Comparison of ENCODE assay signal across 1 cellular context in the genomic region with DNA sequence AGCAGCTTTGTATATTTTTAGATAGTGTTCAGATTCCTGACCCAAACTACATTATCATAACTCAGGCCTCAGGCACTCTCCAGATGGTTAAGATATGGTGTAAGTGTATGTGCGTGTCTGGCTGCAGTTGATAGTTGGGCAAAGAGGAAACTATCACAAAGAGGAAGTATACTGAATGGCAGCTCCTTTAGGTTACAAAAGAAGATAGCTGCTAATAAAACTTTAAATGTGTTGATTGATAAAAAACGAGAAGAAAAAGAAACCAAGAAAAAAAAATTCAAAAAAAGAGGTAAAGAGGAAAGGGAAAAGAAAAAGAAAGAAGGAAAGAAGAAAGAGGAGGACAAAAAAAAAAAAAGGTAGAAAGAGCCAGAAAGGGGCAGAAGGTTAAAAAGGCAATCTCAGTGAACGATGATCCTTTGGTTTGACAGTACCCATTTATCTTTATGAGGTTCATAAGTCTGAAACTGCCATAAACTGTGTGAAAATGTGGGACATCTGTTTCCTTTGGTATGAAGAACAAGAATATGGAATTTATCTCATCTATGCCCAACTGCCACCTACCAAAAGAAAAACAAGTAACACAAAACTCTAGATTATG.
TF ChIP-seq lines count a peak whose summit lies in the region.

No MANE protein-coding gene starts in this region.

TF ChIP-seq in K562, 482 proteins besides CTCF, POLR2A, EP300 and RAD21 (continued from another document and continues in another):
- TF ChIP-seq TRIM25 (IDR thresholded peaks at IDR 0.05; ENCODE audit: borderline replicate concordance) (peak; percentile 85; the same call in 1 of the 2 replicates), PYGO2 (tag; IDR thresholded peaks at IDR 0.05) (peak; percentile 39; the same call in 1 of the 2 replicates), ZNF175 (CRISPR knock-in tag; IDR thresholded peaks at IDR 0.05; ENCODE audit: low read depth) (0 out of 2 replicates have a peak, but pooled peaks have one; percentile 40), ZBTB2 (IDR thresholded peaks at IDR 0.05) (peak; percentile 76; the same call in 1 of the 2 replicates), MCM5 (IDR thresholded peaks at IDR 0.05; ENCODE audit: low read depth) (no peak), SOX6 (IDR thresholded peaks at IDR 0.05) (peak; percentile 91), IFI16 (CRISPR knock-in tag; IDR thresholded peaks at IDR 0.05) (no peak), ZNF584 (CRISPR knock-in tag; IDR thresholded peaks at IDR 0.05; ENCODE audit: low read depth) (0 out of 2 replicates have a peak, but pooled peaks have one; percentile 33), ATF2 (CRISPR knock-in tag; IDR thresholded peaks at IDR 0.05) (no peak), EHMT2 (IDR thresholded peaks at IDR 0.05) (peak; percentile 64), MBD1 (CRISPR knock-in tag; IDR thresholded peaks at IDR 0.05) (no peak), GABPA (tag; conservative IDR thresholded peaks at IDR 0.05; ENCODE audit: low read depth) (peak; percentile 47; the same call in 1 of the 2 replicates), CXXC5 (CRISPR knock-in tag; IDR thresholded peaks at IDR 0.05) (peak; percentile 68; the same call in 1 of the 2 replicates), BACH1 (tag; IDR thresholded peaks at IDR 0.05) (no peak), PHF20 (IDR thresholded peaks at IDR 0.05; ENCODE audit: partially characterized antibody) (no peak), KAT7 (CRISPR knock-in tag; IDR thresholded peaks at IDR 0.05; ENCODE audit: borderline replicate concordance) (no peak), MAFG (tag; conservative IDR thresholded peaks at IDR 0.05) (no peak; the same call in 1 of the 2 replicates), CBX2 (IDR thresholded peaks at IDR 0.05; ENCODE audit: insufficient read depth, low read length, poor library complexity, severe bottlenecking) (no peak), DLX4 (CRISPR knock-in tag; IDR thresholded peaks at IDR 0.05) (no peak), HDAC6 (IDR thresholded peaks at IDR 0.05; ENCODE audit: low read depth, low read length) (no peak), ZNF311 (CRISPR knock-in tag; IDR thresholded peaks at IDR 0.05) (0 out of 2 replicates have a peak, but pooled peaks have one; percentile 32), U2AF2 (optimal IDR thresholded peaks at IDR 0.05; ENCODE audit: low read depth, low read length) (no peak), TAL1 (IDR thresholded peaks at IDR 0.05) (peak; percentile 95), ZBTB8A (IDR thresholded peaks at IDR 0.05; ENCODE audit: partially characterized antibody) (no peak)
- TF ChIP-seq, protein P1, sequence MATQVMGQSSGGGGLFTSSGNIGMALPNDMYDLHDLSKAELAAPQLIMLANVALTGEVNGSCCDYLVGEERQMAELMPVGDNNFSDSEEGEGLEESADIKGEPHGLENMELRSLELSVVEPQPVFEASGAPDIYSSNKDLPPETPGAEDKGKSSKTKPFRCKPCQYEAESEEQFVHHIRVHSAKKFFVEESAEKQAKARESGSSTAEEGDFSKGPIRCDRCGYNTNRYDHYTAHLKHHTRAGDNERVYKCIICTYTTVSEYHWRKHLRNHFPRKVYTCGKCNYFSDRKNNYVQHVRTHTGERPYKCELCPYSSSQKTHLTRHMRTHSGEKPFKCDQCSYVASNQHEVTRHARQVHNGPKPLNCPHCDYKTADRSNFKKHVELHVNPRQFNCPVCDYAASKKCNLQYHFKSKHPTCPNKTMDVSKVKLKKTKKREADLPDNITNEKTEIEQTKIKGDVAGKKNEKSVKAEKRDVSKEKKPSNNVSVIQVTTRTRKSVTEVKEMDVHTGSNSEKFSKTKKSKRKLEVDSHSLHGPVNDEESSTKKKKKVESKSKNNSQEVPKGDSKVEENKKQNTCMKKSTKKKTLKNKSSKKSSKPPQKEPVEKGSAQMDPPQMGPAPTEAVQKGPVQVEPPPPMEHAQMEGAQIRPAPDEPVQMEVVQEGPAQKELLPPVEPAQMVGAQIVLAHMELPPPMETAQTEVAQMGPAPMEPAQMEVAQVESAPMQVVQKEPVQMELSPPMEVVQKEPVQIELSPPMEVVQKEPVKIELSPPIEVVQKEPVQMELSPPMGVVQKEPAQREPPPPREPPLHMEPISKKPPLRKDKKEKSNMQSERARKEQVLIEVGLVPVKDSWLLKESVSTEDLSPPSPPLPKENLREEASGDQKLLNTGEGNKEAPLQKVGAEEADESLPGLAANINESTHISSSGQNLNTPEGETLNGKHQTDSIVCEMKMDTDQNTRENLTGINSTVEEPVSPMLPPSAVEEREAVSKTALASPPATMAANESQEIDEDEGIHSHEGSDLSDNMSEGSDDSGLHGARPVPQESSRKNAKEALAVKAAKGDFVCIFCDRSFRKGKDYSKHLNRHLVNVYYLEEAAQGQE (CRISPR knock-in tag; IDR thresholded peaks at IDR 0.05; ENCODE audit: low read depth): no peak
- TF ChIP-seq, protein P2, sequence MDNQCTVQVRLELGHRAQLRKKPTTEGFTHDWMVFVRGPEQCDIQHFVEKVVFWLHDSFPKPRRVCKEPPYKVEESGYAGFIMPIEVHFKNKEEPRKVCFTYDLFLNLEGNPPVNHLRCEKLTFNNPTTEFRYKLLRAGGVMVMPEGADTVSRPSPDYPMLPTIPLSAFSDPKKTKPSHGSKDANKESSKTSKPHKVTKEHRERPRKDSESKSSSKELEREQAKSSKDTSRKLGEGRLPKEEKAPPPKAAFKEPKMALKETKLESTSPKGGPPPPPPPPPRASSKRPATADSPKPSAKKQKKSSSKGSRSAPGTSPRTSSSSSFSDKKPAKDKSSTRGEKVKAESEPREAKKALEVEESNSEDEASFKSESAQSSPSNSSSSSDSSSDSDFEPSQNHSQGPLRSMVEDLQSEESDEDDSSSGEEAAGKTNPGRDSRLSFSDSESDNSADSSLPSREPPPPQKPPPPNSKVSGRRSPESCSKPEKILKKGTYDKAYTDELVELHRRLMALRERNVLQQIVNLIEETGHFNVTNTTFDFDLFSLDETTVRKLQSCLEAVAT (IDR thresholded peaks at IDR 0.05): peak; percentile 85 to 90; a peak in 3 of 4 replicates
- TF ChIP-seq, protein P3, sequence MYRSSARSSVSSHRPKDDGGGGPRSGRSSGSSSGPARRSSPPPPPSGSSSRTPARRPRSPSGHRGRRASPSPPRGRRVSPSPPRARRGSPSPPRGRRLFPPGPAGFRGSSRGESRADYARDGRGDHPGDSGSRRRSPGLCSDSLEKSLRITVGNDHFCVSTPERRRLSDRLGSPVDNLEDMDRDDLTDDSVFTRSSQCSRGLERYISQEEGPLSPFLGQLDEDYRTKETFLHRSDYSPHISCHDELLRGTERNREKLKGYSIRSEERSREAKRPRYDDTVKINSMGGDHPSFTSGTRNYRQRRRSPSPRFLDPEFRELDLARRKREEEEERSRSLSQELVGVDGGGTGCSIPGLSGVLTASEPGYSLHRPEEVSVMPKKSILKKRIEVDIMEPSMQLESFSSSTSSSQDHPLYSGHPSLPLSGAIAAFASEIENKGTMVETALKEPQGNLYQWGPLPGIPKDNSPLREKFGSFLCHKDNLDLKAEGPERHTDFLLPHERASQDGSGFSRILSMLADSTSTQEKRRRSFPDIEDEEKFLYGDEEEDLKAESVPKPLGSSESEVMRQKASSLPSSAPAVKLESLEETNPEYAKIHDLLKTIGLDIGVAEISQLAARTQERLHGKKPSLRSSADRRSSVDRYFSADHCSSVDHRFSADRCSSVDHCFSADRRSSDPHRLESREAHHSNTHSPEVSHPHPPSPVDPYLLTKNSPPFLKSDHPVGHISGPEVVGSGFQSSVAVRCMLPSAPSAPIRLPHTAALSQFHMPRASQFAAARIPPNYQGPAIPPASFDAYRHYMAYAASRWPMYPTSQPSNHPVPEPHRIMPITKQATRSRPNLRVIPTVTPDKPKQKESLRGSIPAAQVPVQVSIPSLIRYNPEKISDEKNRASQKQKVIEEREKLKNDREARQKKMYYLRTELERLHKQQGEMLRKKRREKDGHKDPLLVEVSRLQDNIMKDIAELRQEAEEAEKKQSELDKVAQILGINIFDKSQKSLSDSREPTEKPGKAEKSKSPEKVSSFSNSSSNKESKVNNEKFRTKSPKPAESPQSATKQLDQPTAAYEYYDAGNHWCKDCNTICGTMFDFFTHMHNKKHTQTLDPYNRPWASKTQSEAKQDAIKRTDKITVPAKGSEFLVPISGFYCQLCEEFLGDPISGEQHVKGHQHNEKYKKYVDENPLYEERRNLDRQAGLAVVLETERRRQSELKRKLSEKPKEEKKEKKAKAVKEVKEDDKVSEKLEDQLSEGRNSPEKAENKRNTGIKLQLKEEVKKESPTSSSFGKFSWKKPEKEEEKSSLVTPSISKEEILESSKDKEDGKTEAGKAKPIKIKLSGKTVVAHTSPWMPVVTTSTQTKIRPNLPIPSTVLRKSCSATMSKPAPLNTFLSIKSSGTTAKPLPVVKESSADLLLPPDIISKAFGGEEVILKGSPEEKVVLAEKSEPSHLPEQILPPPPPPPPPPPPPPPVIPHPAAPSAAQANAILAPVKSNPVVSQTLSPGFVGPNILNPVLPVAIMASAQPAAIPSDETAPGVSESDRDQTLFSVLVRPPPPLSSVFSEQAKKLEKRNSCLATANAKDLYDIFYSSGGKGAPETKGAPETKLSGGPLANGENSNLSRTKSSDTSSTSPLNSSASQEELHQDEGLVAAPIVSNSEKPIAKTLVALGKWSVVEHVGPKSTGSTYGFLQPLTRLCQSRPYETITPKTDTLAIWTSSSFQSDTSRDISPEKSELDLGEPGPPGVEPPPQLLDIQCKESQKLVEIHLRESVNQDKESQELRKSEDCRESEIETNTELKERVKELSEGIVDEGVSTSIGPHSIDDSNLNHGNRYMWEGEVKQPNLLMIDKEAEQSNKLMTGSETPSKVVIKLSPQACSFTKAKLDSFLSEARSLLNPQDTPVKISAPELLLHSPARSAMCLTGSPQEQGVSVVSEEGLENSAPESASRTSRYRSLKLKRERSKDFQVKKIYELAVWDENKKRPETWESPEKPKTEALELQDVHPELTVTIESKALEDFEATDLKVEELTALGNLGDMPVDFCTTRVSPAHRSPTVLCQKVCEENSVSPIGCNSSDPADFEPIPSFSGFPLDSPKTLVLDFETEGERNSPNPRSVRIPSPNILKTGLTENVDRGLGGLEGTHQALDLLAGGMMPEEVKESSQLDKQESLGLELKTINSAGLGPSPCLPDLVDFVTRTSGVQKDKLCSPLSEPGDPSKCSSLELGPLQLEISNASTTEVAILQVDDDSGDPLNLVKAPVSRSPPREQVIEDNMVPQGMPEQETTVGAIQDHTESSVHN (IDR thresholded peaks at IDR 0.05; ENCODE audit: borderline replicate concordance in 1 of 2, low read depth in 1 of 2): 0 out of 4 replicates have a peak, but pooled peaks of 1 of the 2 experiments have one; percentile 22
- TF ChIP-seq, protein P4, sequence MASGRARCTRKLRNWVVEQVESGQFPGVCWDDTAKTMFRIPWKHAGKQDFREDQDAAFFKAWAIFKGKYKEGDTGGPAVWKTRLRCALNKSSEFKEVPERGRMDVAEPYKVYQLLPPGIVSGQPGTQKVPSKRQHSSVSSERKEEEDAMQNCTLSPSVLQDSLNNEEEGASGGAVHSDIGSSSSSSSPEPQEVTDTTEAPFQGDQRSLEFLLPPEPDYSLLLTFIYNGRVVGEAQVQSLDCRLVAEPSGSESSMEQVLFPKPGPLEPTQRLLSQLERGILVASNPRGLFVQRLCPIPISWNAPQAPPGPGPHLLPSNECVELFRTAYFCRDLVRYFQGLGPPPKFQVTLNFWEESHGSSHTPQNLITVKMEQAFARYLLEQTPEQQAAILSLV (tag; IDR thresholded peaks at IDR 0.05): 0 out of 2 replicates have a peak, but pooled peaks have one; percentile 10
